ENCODE assay signal across 1 cellular context in genomic region chr3:51985063-51985462, GRCh38.
TF ChIP-seq lines count a peak whose summit lies in the region.

No MANE protein-coding gene starts in this region.

TF ChIP-seq in GM23338, 12 proteins besides CTCF, POLR2A, EP300 and RAD21 (continued from another document):
- TF ChIP-seq REST (IDR thresholded peaks at IDR 0.05; ENCODE audit: unreplicated experiment) (no peak), NANOG (IDR thresholded peaks at IDR 0.05; ENCODE audit: borderline replicate concordance) (no peak), STAT1 (IDR thresholded peaks at IDR 0.05; ENCODE audit: unreplicated experiment) (no peak), JUNB (IDR thresholded peaks at IDR 0.05; ENCODE audit: unreplicated experiment) (no peak), ZNF462 (CRISPR knock-in tag; IDR thresholded peaks at IDR 0.05) (no peak)
